Comparison of ENCODE assay signal across 14 cellular contexts in the genomic region with DNA sequence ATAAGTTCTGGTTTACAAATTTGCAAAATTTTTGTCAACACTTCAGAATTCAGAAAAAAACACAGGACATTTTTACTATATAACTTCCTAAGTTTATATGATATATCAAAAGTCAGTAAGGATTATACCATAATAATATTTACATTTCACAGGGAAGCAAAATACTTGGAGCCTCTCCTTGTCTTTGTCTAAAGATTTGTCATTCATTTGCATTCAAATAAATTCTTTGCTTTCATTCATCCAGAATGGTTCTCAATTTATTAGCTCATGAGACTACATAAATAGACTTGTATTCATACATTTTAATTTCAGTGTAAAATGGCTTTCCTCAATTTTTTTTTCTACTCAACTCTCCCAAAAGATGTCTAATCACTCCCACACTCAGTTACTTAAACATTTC.
"Had no signal": no experiment of that assay in that cellular context is flagged by ENCODE, and none has a peak within 500 bp of the region (broad histone marks: within the 10 kb centered on the region; RNA-seq: fewer than 3 reads in every experiment).

No MANE protein-coding gene starts in this region.

- FAIRE-seq: endometrium, small intestine had no signal

- H3K9me3 ChIP-seq: esophagus muscularis mucosa, neutrophil, ovary, stomach had no signal

- H3K27me3 ChIP-seq: esophagus muscularis mucosa, neutrophil, ovary, stomach had no signal

- H3K36me3 ChIP-seq: neutrophil, ovary had no signal

- DNase-seq: cortex of kidney; effector memory CD4-positive, alpha-beta T cell; immature natural killer cell; naive thymus-derived CD8-positive, alpha-beta T cell; ovary; right cardiac atrium; small intestine; stimulated activated CD4-positive, alpha-beta T cell treated with anti-CD3 and anti-CD28 coated beads, Interleukin-12 subunit alpha, Interleukin-12 subunit beta, amount 100 ng/mL, for 4 hours; stimulated activated naive CD4-positive, alpha-beta T cell; stomach; substantia nigra had no signal

- H3K4me1 ChIP-seq: esophagus muscularis mucosa, stomach had no signal

- H3K4me3 ChIP-seq: esophagus muscularis mucosa, ovary, stomach had no signal

- H3K27ac ChIP-seq: esophagus muscularis mucosa, neutrophil, ovary, stomach had no signal
